Comparison of ENCODE assay signal across 15 cellular contexts in the genomic region with DNA sequence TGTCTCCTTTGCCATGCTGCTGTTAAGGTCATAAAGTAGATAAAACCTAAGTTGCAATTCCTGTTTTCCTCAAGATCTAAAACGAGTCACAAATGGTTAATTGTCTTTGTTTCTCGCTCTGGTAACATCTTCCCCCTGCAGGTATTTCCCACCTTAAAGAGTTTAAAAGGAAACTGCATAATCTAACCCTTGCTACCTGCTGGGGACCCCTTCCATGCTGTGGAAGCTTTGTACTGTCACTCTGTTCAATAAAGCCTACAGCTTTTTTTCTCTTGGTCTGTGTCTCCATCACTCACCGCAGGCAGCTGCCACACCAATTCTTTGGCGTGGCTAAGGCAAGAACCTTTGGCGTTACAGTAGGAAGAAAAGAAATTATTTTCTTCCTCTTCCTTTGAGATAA.
DNase-seq lines count a peak whose midpoint lies in the region; TF ChIP-seq lines count a peak whose summit lies in the region.
"Had no signal": no experiment of that assay in that cellular context is flagged by ENCODE, and none has a peak within 500 bp of the region (broad histone marks: within the 10 kb centered on the region; RNA-seq: fewer than 3 reads in every experiment).

No MANE protein-coding gene starts in this region.

- no peak for DNase-seq in Caco-2
- peak; percentile 6 for DNase-seq in NCI-H69 (lab: John Stamatoyannopoulos, UW)
- DNase-seq in endothelial cell (ENCODE audit: low spot score), result no peak
- no peak for DNase-seq in GM10248 (ENCODE audit: extremely low spot score)
- no peak for DNase-seq in NCI-H82 treated with DMSO at 0.1 percent for 48 hours (lab: John Stamatoyannopoulos, UW; ENCODE audit: unreplicated experiment)
- no peak for DNase-seq in activated naive CD4-positive, alpha-beta T cell treated with Interleukin-2 at 50 U/mL for 16 hours
- no peak for DNase-seq in NCI-H1048 (lab: John Stamatoyannopoulos, UW)
- DNase-seq: colonic mucosa; esophagus squamous epithelium; NCI-H2171; stimulated activated CD4-positive, alpha-beta T cell treated with anti-CD3 and anti-CD28 coated beads, Interleukin-2, amount 100 ng/mL, for 48 hours had no signal

- H3K9me3 ChIP-seq in Caco-2 (no peaks in the 10 kb centered on the region), mesodermal cell (ENCODE audit: control insufficient read depth, low read length) (no peaks in the 10 kb centered on the region)
- H3K9me3 ChIP-seq: colonic mucosa, esophagus squamous epithelium, right atrium auricular region had no signal

- POLR2A ChIA-PET in Caco-2 (lab: Charles Lee) (no interaction called here), GM10248 (lab: Yijun Ruan, JAX) (no interaction called here)

- H3K4me3 ChIP-seq in Caco-2 (ENCODE audit: low read depth, low read length), result no peak overlapping the region
- no peak overlapping the region for H3K4me3 ChIP-seq in mesodermal cell (ENCODE audit: extremely low read depth, insufficient read depth, low read length, poor library complexity, severe bottlenecking)
- H3K4me3 ChIP-seq: colonic mucosa, esophagus squamous epithelium, right atrium auricular region had no signal

- no peak for TF ChIP-seq CTCF in Caco-2 (IDR thresholded peaks at IDR 0.05; ENCODE audit: insufficient read depth in 1 of 2, low read depth in 1 of 2, low read length in 1 of 2, severe bottlenecking in 1 of 2, unreplicated experiment in 1 of 2)
- TF ChIP-seq CTCF in endothelial cell (IDR thresholded peaks at IDR 0.05; ENCODE audit: unreplicated experiment), result no peak
- no peak for TF ChIP-seq CTCF in GM10248 (IDR thresholded peaks at IDR 0.05; ENCODE audit: control extremely low read depth, extremely low read depth, low read depth, missing control alignments)

- no peaks in the 10 kb centered on the region for H3K27me3 ChIP-seq in Caco-2 (replicated peaks; ENCODE audit: control insufficient read depth, insufficient read depth, low read length)
- H3K27me3 ChIP-seq: colonic mucosa, right atrium auricular region had no signal

- H3K4me1 Mint-ChIP-seq in Caco-2 (ENCODE audit: low read depth, unreplicated experiment), result peaks cover 30% of the 10 kb centered on the region
- H3K4me1 Mint-ChIP-seq in endothelial cell (ENCODE audit: unreplicated experiment), result peaks cover 16% of the 10 kb centered on the region

- intact Hi-C loops in Caco-2 (cut with micrococcal nuclease; ENCODE audit: unreplicated experiment), result loop anchor here (1.0 kb wide), 1 partner anchor 11 kb away; no protein-coding TSS in a partner anchor

- H3K4me1 ChIP-seq in Caco-2 (peaks cover 25% of the 10 kb centered on the region), mesodermal cell (ENCODE audit: control insufficient read depth, insufficient read depth, low read length, poor library complexity, severe bottlenecking) (peaks cover 24% of the 10 kb centered on the region)
- H3K4me1 ChIP-seq: colonic mucosa, right atrium auricular region had no signal

- H3K9me3 Mint-ChIP-seq in Caco-2 (ENCODE audit: unreplicated experiment) (peaks cover 15% of the 10 kb centered on the region), endothelial cell (ENCODE audit: unreplicated experiment) (no peaks in the 10 kb centered on the region)
- H3K9me3 Mint-ChIP-seq: T-helper 2 cell treated with Interferon-gamma antibody and Interleukin-4, amounts not matched to agents 5 μg/mL and 100 μg/mL, for 36 hours; type B pancreatic cell had no signal

- H3K4me3 Mint-ChIP-seq in Caco-2 (ENCODE audit: unreplicated experiment) (peak overlapping the region; percentile 38), endothelial cell (ENCODE audit: unreplicated experiment) (peak overlapping the region; percentile 2)
- H3K4me3 Mint-ChIP-seq: T-helper 2 cell treated with Interferon-gamma antibody and Interleukin-4, amounts not matched to agents 5 μg/mL and 100 μg/mL, for 36 hours; type B pancreatic cell had no signal

- H3K27ac ChIP-seq in mesodermal cell (ENCODE audit: low read depth, low read length, severe bottlenecking), result peak overlapping the region; percentile 90
- H3K27ac ChIP-seq: colonic mucosa, esophagus squamous epithelium, right atrium auricular region had no signal

- H3K27me3 Mint-ChIP-seq in Caco-2 (ENCODE audit: insufficient read depth, unreplicated experiment) (no peaks in the 10 kb centered on the region), endothelial cell (ENCODE audit: unreplicated experiment) (peaks cover 3% of the 10 kb centered on the region)
- H3K27me3 Mint-ChIP-seq: type B pancreatic cell had no signal

- H3K36me3 ChIP-seq in Caco-2 (ENCODE audit: control insufficient read depth, insufficient read depth, low read length), result no peaks in the 10 kb centered on the region
- no peaks in the 10 kb centered on the region for H3K36me3 ChIP-seq in mesodermal cell (ENCODE audit: control insufficient read depth, insufficient read depth, low read length)
- H3K36me3 ChIP-seq: colonic mucosa, esophagus squamous epithelium, right atrium auricular region had no signal

- no TSS peak for BruUV-seq in Caco-2 (replicated peaks; lab: Mats Ljungman, UMichigan)

- H3K36me3 Mint-ChIP-seq in Caco-2 (ENCODE audit: insufficient read depth, unreplicated experiment) (no peaks in the 10 kb centered on the region), endothelial cell (ENCODE audit: low read depth, unreplicated experiment) (peaks cover 19% of the 10 kb centered on the region)
- H3K36me3 Mint-ChIP-seq: type B pancreatic cell had no signal

- H3K27ac Mint-ChIP-seq in Caco-2 (ENCODE audit: unreplicated experiment), result peak overlapping the region; percentile 45
- peak overlapping the region; percentile 86 for H3K27ac Mint-ChIP-seq in endothelial cell (ENCODE audit: unreplicated experiment)
- H3K27ac Mint-ChIP-seq: T-helper 2 cell treated with Interferon-gamma antibody and Interleukin-4, amounts not matched to agents 5 μg/mL and 100 μg/mL, for 36 hours; type B pancreatic cell had no signal

- 0 to 6% methylated on average over 2 of the region's 5 CpGs for WGBS in mesodermal cell (ENCODE audit: insufficient coverage in 2 of 2), 2 experiments

- CTCF ChIA-PET in Caco-2 (lab: Charles Lee) (interaction anchor here (0.6 kb wide), 1 partner anchor 254 kb away, joined by 3 read pairs; no protein-coding TSS in a partner anchor), GM10248 (lab: Yijun Ruan, JAX) (interaction anchor here (0.6 to 0.7 kb wide), 2 partner anchors 8 to 26 kb away, joined by 3 read pairs; no protein-coding TSS in a partner anchor)
